Comparison of ENCODE assay signal across 20 cellular contexts in genomic region chr17:64109400-64109799, GRCh38. TPM values are rescaled to one million over a fixed set of nuclear protein-coding genes. Genes with fewer than 3 reads are reported as not detected.
DNase-seq lines count a peak whose midpoint lies in the region; ATAC-seq and TF ChIP-seq lines count a peak whose summit lies in the region.
"Had no signal": no experiment of that assay in that cellular context is flagged by ENCODE, and none has a peak within 500 bp of the region (broad histone marks: within the 10 kb centered on the region; RNA-seq: fewer than 3 reads in every experiment).

No MANE protein-coding gene starts in this region.

- no peaks in the 10 kb centered on the region for H3K36me3 ChIP-seq in stomach
- H3K36me3 ChIP-seq: esophagus squamous epithelium had no signal

- TF ChIP-seq CTCF in stomach (IDR thresholded peaks at IDR 0.05) = no peak

- no peak for TF ChIP-seq POLR2A in stomach (IDR thresholded peaks at IDR 0.05)

- WGBS in stomach, 5 donors = 85 to 92% (median 86%) methylated on average over 5 of the region's 5 CpGs

- H3K9me3 Mint-ChIP-seq in activated naive CD8-positive, alpha-beta T cell treated with anti-CD3 and anti-CD28 coated beads, Interleukin-2, amount 50 U/mL, for 24 hours = no peaks in the 10 kb centered on the region
- no peaks in the 10 kb centered on the region for H3K9me3 Mint-ChIP-seq in activated naive CD8-positive, alpha-beta T cell treated with anti-CD3 and anti-CD28 coated beads for 36 hours
- no peaks in the 10 kb centered on the region for H3K9me3 Mint-ChIP-seq in immature natural killer cell

- peak overlapping the region in 4 of 5 donors; percentile 8 to 67 (median 56) for H3K27ac ChIP-seq in stomach
- H3K27ac ChIP-seq: esophagus squamous epithelium had no signal

- intact Hi-C loops in stomach (cut with DNase I; ENCODE audit: low total_unique reads) = no loop called here
- intact Hi-C loops in posterior cingulate gyrus (cut with DNase I) = no loop called here

- peaks cover 64% of the 10 kb centered on the region for H3K4me1 Mint-ChIP-seq in activated naive CD8-positive, alpha-beta T cell treated with anti-CD3 and anti-CD28 coated beads, Interleukin-2, amount 50 U/mL, for 24 hours
- H3K4me1 Mint-ChIP-seq in activated naive CD8-positive, alpha-beta T cell treated with anti-CD3 and anti-CD28 coated beads for 36 hours = peaks cover 20% of the 10 kb centered on the region
- peaks cover 52% of the 10 kb centered on the region for H3K4me1 Mint-ChIP-seq in T-helper 17 cell
- H3K4me1 Mint-ChIP-seq in immature natural killer cell = peaks cover 41 to 64% of the 10 kb centered on the region in 2 donors

- peak overlapping the region; percentile 50 for H3K27ac Mint-ChIP-seq in activated naive CD8-positive, alpha-beta T cell treated with anti-CD3 and anti-CD28 coated beads, Interleukin-2, amount 50 U/mL, for 24 hours
- no peak overlapping the region for H3K27ac Mint-ChIP-seq in activated naive CD8-positive, alpha-beta T cell treated with anti-CD3 and anti-CD28 coated beads for 36 hours
- peak overlapping the region; percentile 93 for H3K27ac Mint-ChIP-seq in T-helper 17 cell
- H3K27ac Mint-ChIP-seq in immature natural killer cell = peak overlapping the region in 5 of 6 donors; percentile 13 to 72 (median 43)
- H3K27ac Mint-ChIP-seq: activated CD8-positive, alpha-beta memory T cell treated with anti-CD3 and anti-CD28 coated beads, Interleukin-2, amount 10 ng/mL, durations not matched to agents 7 days and 5 days had no signal

- no peak overlapping the region for H3K4me3 Mint-ChIP-seq in activated naive CD8-positive, alpha-beta T cell treated with anti-CD3 and anti-CD28 coated beads, Interleukin-2, amount 50 U/mL, for 24 hours
- H3K4me3 Mint-ChIP-seq in activated naive CD8-positive, alpha-beta T cell treated with anti-CD3 and anti-CD28 coated beads for 36 hours = no peak overlapping the region
- H3K4me3 Mint-ChIP-seq in T-helper 17 cell = peak overlapping the region; percentile 21
- H3K4me3 Mint-ChIP-seq in immature natural killer cell = no peak overlapping the region
- H3K4me3 Mint-ChIP-seq: activated CD8-positive, alpha-beta memory T cell treated with anti-CD3 and anti-CD28 coated beads, Interleukin-2, amount 10 ng/mL, durations not matched to agents 7 days and 5 days had no signal

- ATAC-seq in activated naive CD8-positive, alpha-beta T cell treated with anti-CD3 and anti-CD28 coated beads, Interleukin-2, amount 50 U/mL, for 24 hours = no peak
- no peak for ATAC-seq in T-helper 17 cell
- no peak for ATAC-seq in HG02763 (IDR thresholded peaks at IDR 0.05; ENCODE audit: unreplicated experiment)
- ATAC-seq: activated CD8-positive, alpha-beta memory T cell treated with anti-CD3 and anti-CD28 coated beads, Interleukin-2, amount 10 ng/mL, durations not matched to agents 7 days and 5 days; left colon; Right ventricle myocardium inferior had no signal

- no peak for DNase-seq in activated naive CD8-positive, alpha-beta T cell treated with anti-CD3 and anti-CD28 coated beads, Interleukin-2, amount 50 U/mL, for 24 hours
- no peak for DNase-seq in activated naive CD8-positive, alpha-beta T cell treated with anti-CD3 and anti-CD28 coated beads for 36 hours
- DNase-seq in T-helper 17 cell (no peak), immature natural killer cell (no peak), stomach (no peak), AG20443 (ENCODE audit: low spot score) (no peak), posterior cingulate gyrus (no peak)
- DNase-seq: activated CD8-positive, alpha-beta memory T cell treated with anti-CD3 and anti-CD28 coated beads, Interleukin-2, amount 10 ng/mL, durations not matched to agents 7 days and 5 days; activated gamma-delta T cell treated with Interleukin-2 at 50 U/mL for 16 hours; central memory CD4-positive, alpha-beta T cell; DND-41; esophagus squamous epithelium; KG1; left colon; NCI-H1105 treated with DMSO at 0.1 percent for 48 hours; NCI-H524; stimulated activated CD4-positive, alpha-beta T cell treated with anti-CD3 and anti-CD28 coated beads, Interleukin-12 subunit alpha, Interleukin-12 subunit beta, amount 100 ng/mL, for 4 hours; SW 1271 had no signal

- peaks cover 4% of the 10 kb centered on the region for H3K36me3 Mint-ChIP-seq in activated naive CD8-positive, alpha-beta T cell treated with anti-CD3 and anti-CD28 coated beads, Interleukin-2, amount 50 U/mL, for 24 hours (ENCODE audit: low read depth)
- peaks cover 4% of the 10 kb centered on the region for H3K36me3 Mint-ChIP-seq in activated naive CD8-positive, alpha-beta T cell treated with anti-CD3 and anti-CD28 coated beads for 36 hours
- H3K36me3 Mint-ChIP-seq in T-helper 17 cell (ENCODE audit: low read depth) = peaks cover 6% of the 10 kb centered on the region
- peaks cover 0 to 5% (median 3%) of the 10 kb centered on the region in 3 donors for H3K36me3 Mint-ChIP-seq in immature natural killer cell
- H3K36me3 Mint-ChIP-seq: activated CD8-positive, alpha-beta memory T cell treated with anti-CD3 and anti-CD28 coated beads, Interleukin-2, amount 10 ng/mL, durations not matched to agents 7 days and 5 days had no signal

- H3K27me3 ChIP-seq in stomach = no peaks in the 10 kb centered on the region
- H3K27me3 ChIP-seq: esophagus squamous epithelium had no signal

- H3K9me3 ChIP-seq in T-helper 17 cell (ENCODE audit: control insufficient read depth, low read length, poor library complexity, severe bottlenecking) = no peaks in the 10 kb centered on the region
- H3K9me3 ChIP-seq in stomach = no peaks in the 10 kb centered on the region
- H3K9me3 ChIP-seq: esophagus squamous epithelium had no signal

- TF ChIP-seq EP300 in stomach (IDR thresholded peaks at IDR 0.05) = no peak

- H3K27me3 Mint-ChIP-seq in activated naive CD8-positive, alpha-beta T cell treated with anti-CD3 and anti-CD28 coated beads, Interleukin-2, amount 50 U/mL, for 24 hours = no peaks in the 10 kb centered on the region
- no peaks in the 10 kb centered on the region for H3K27me3 Mint-ChIP-seq in activated naive CD8-positive, alpha-beta T cell treated with anti-CD3 and anti-CD28 coated beads for 36 hours
- no peaks in the 10 kb centered on the region for H3K27me3 Mint-ChIP-seq in T-helper 17 cell
- peaks cover 0 to 5% (median 0%) of the 10 kb centered on the region in 3 donors for H3K27me3 Mint-ChIP-seq in immature natural killer cell (ENCODE audit: low read depth in 3 of 3)
- H3K27me3 Mint-ChIP-seq: activated CD8-positive, alpha-beta memory T cell treated with anti-CD3 and anti-CD28 coated beads, Interleukin-2, amount 10 ng/mL, durations not matched to agents 7 days and 5 days had no signal

- no peak overlapping the region for H3K4me3 ChIP-seq in stomach
- H3K4me3 ChIP-seq: esophagus squamous epithelium had no signal

- H3K4me1 ChIP-seq in stomach = peaks cover 35 to 86% (median 58%) of the 10 kb centered on the region in 4 donors

RNA-seq across cellular contexts. Expression of gene ERN1, which starts 20.5 kb away (rescaled TPM):
- 1 to 10 TPM; 7.6 to 9.0 TPM for total RNA-seq in activated naive CD8-positive, alpha-beta T cell treated with anti-CD3 and anti-CD28 coated beads for 36 hours
- 100 to 1,000 TPM; 185 to 196 TPM for total RNA-seq in T-helper 17 cell
- polyA plus RNA-seq in immature natural killer cell = 10 to 100 TPM; 30.7 to 52.9 (median 31.3) TPM
- total RNA-seq in stomach = 10 to 100 TPM; 23.7 to 76.4 (median 33.8) TPM
- 1 to 10 TPM; 4.1 to 6.4 (median 6.1) TPM for polyA plus RNA-seq in stomach
